In genomic region chr2:108229875-108230274, GRCh38 we compare ENCODE assay signal across 10 cellular contexts. TPM values are rescaled to one million over a fixed set of nuclear protein-coding genes. Genes with fewer than 3 reads are reported as not detected.
"Had no signal": no experiment of that assay in that cellular context is flagged by ENCODE, and none has a peak within 500 bp of the region (broad histone marks: within the 10 kb centered on the region; RNA-seq: fewer than 3 reads in every experiment).

No MANE protein-coding gene starts in this region.

- ATAC-seq: K562 had no signal

- H3K4me2 ChIP-seq: KMS-11 had no signal

- H3K27ac ChIP-seq: HL-60, KMS-11 had no signal

- DNase-seq: IMR-90, KBM-7, KG1 had no signal

- H3K4me3 Mint-ChIP-seq: IgD-negative memory B cell had no signal

- H3K4me1 Mint-ChIP-seq: IgD-negative memory B cell had no signal

- H3K36me3 Mint-ChIP-seq: IgD-negative memory B cell had no signal

- FAIRE-seq: HTR-8/SVneo, K562 had no signal

- H3K4me3 ChIP-seq: K562 had no signal

- H3K9ac ChIP-seq: KMS-11 had no signal

- H3K27ac Mint-ChIP-seq: IgD-negative memory B cell had no signal

RNA-seq across cellular contexts. Expression of gene SULT1C3, which starts 9.9 kb away (rescaled TPM):
- total RNA-seq: HT1080, IMR-90, K562 had no signal
- polyA plus RNA-seq: IgD-negative memory B cell, IMR-90, K562 had no signal

RNA-seq across cellular contexts. Expression of gene SULT1C2, which starts 58.8 kb away (rescaled TPM):
- total RNA-seq: HT-29, IMR-90 had no signal
- polyA plus RNA-seq: IgD-negative memory B cell, K562 had no signal
